Comparison of ENCODE assay signal across 29 cellular contexts in the genomic region with DNA sequence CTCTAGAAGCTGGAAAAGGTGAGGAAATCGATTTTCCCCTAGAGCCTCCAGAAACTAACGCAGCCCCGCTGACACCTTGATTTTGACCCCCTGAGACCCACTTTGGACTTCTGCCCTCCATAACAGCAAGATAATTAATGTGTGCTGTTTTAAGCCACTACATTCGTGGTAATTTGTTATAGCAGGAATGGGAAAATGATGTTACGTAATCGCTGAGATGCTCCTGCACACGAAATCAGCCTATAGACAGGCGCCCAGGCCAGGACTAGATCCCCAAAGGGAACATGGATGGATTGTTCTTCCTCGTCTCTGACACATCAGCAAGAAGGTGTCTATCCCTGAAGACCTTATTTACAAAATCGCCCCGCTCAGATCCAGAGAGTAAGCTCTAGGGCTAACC. TPM values are rescaled to one million over a fixed set of nuclear protein-coding genes. Genes with fewer than 3 reads are reported as not detected.
A peak's percentile ranks its signal among the peaks of the same experiment; 100 is the strongest.
DNase-seq lines count a peak whose midpoint lies in the region; ATAC-seq and TF ChIP-seq lines count a peak whose summit lies in the region.
"Had no signal": no experiment of that assay in that cellular context is flagged by ENCODE, and none has a peak within 500 bp of the region (broad histone marks: within the 10 kb centered on the region; RNA-seq: fewer than 3 reads in every experiment).

No MANE protein-coding gene starts in this region.

- no peaks in the 10 kb centered on the region for H3K36me3 Mint-ChIP-seq in WTC11
- no peaks in the 10 kb centered on the region for H3K36me3 Mint-ChIP-seq in mesothelial cell of epicardium
- no peaks in the 10 kb centered on the region for H3K36me3 Mint-ChIP-seq in activated CD8-positive, alpha-beta memory T cell treated with anti-CD3 and anti-CD28 coated beads, Interleukin-2, amount 10 ng/mL, durations not matched to agents 7 days and 5 days
- H3K36me3 Mint-ChIP-seq: activated naive CD4-positive, alpha-beta T cell treated with anti-CD3 and anti-CD28 coated beads, Interleukin-2, amount 10 ng/mL, durations not matched to agents 7 days and 5 days; memory B cell had no signal

- H3K18ac ChIP-seq in mesenchymal stem cell (ENCODE audit: low read depth in 1 of 2, low read length in 2 of 2), result no peak overlapping the region

- H3K27ac Mint-ChIP-seq in WTC11 (no peak overlapping the region), mesothelial cell of epicardium (no peak overlapping the region)
- H3K27ac Mint-ChIP-seq in activated CD8-positive, alpha-beta memory T cell treated with anti-CD3 and anti-CD28 coated beads, Interleukin-2, amount 10 ng/mL, durations not matched to agents 7 days and 5 days, result no peak overlapping the region
- H3K27ac Mint-ChIP-seq: activated B cell treated with CpG ODN at 0.5 μM for 24 hours; activated naive CD4-positive, alpha-beta T cell treated with anti-CD3 and anti-CD28 coated beads, Interleukin-2, amount 10 ng/mL, durations not matched to agents 7 days and 5 days; activated T-helper 1 cell treated with anti-CD3 and anti-CD28 coated beads, Interleukin-12 subunit alpha, Interleukin-12 subunit beta, Interleukin-2, Interleukin-4 antibody, amounts not matched to agents 30 ng/mL and 10 ng/mL and 1 ng/mL, durations not matched to agents 14 hours and 24 hours and 36 hours; dendritic cell treated with granulocyte-macrophage colony-stimulating factor and Interleukin-4, amounts not matched to agents 40 ng/mL and 50 ng/mL, for 4 days; endodermal cell; memory B cell had no signal

- H3K4me3 ChIP-seq in AG04449 (ENCODE audit: low read depth, low read length) (peak overlapping the region; percentile 73), skeletal muscle satellite cell (ENCODE audit: low read length) (no peak overlapping the region), mesenchymal stem cell (ENCODE audit: insufficient read depth in 1 of 2, low read depth in 1 of 2, low read length in 2 of 2) (no peak overlapping the region)

- H3K27me3 ChIP-seq in skeletal muscle satellite cell (ENCODE audit: control insufficient read depth, insufficient read depth, low read length) (peaks cover 20% of the 10 kb centered on the region), mesenchymal stem cell (ENCODE audit: control insufficient read depth in 1 of 2, insufficient read depth in 1 of 2, low read length in 2 of 2) (peaks cover 0 to 72% of the 10 kb centered on the region in 2 experiments)
- H3K27me3 ChIP-seq: testis had no signal

- CTCF ChIA-PET in AG04449 (lab: Yijun Ruan, JAX), result interaction anchor here (0.8 to 5.1 kb wide), 8 partner anchors 8 to 484 kb away, joined by 3 to 211 read pairs (median 6); no protein-coding TSS in a partner anchor
- CTCF ChIA-PET in WTC11 (lab: Charles Lee), result interaction anchor here (1.2 to 6.5 kb wide), 7 partner anchors 39 to 406 kb away, joined by 4 to 75 read pairs (median 20); no protein-coding TSS in a partner anchor
- CTCF ChIA-PET in activated CD8-positive, alpha-beta memory T cell treated with anti-CD3 and anti-CD28 coated beads, Interleukin-2, amount 10 ng/mL, durations not matched to agents 7 days and 5 days (lab: Charles Lee), result no interaction called here

- no peak overlapping the region for H2BK120ac ChIP-seq in mesenchymal stem cell (ENCODE audit: low read depth, low read length)

- H3K27ac ChIP-seq in mesenchymal stem cell (ENCODE audit: low read length, poor library complexity, severe bottlenecking), result no peak overlapping the region

- H3K79me1 ChIP-seq in mesenchymal stem cell (replicated peaks; ENCODE audit: low read length, poor library complexity, severe bottlenecking), result no peaks in the 10 kb centered on the region

- H2AK5ac ChIP-seq in mesenchymal stem cell (ENCODE audit: low read length, severe bottlenecking), result no peak overlapping the region

- H3K14ac ChIP-seq in mesenchymal stem cell (ENCODE audit: low read length in 2 of 2), result no peak overlapping the region

- 87% methylated on average over 10 of the region's 11 CpGs for WGBS in mesenchymal stem cell

- H4K91ac ChIP-seq in mesenchymal stem cell (ENCODE audit: low read length), result no peak overlapping the region

- no peak overlapping the region for H3K4ac ChIP-seq in mesenchymal stem cell (ENCODE audit: low read depth in 1 of 2, low read length in 2 of 2)

- H3K27me3 Mint-ChIP-seq in WTC11 (ENCODE audit: low read depth) (peaks cover 39% of the 10 kb centered on the region), mesothelial cell of epicardium (ENCODE audit: low read depth) (peaks cover 49% of the 10 kb centered on the region)
- H3K27me3 Mint-ChIP-seq in activated CD8-positive, alpha-beta memory T cell treated with anti-CD3 and anti-CD28 coated beads, Interleukin-2, amount 10 ng/mL, durations not matched to agents 7 days and 5 days, result peaks cover 36% of the 10 kb centered on the region

- no peak for DNase-seq in AG04449 (ENCODE audit: low read depth, low spot score)
- no peak for DNase-seq in WTC11 (ENCODE audit: low spot score)
- no peak for DNase-seq in mesothelial cell of epicardium (ENCODE audit: low spot score in 2 of 2, unreplicated experiment in 2 of 2)
- no peak for DNase-seq in activated CD8-positive, alpha-beta memory T cell treated with anti-CD3 and anti-CD28 coated beads, Interleukin-2, amount 10 ng/mL, durations not matched to agents 7 days and 5 days
- DNase-seq in stimulated activated CD4-positive, alpha-beta T cell treated with anti-CD3 and anti-CD28 coated beads, Interleukin-2, amount 100 ng/mL, for 48 hours, result no peak
- no peak for DNase-seq in mesenchymal stem cell
- DNase-seq: activated B cell treated with CpG ODN at 0.5 μM for 24 hours; activated naive CD4-positive, alpha-beta T cell treated with anti-CD3 and anti-CD28 coated beads, Interleukin-2, amount 10 ng/mL, durations not matched to agents 7 days and 5 days; amniotic stem cell; C1 segment of cervical spinal cord; COR-L47; DMS53; foreskin melanocyte; hippocampal formation; NCI-H1092; NCI-H1930; NCI-H526 treated with DMSO at 0.1 percent for 48 hours; occipital lobe; SHP77 treated with DMSO at 0.1 percent for 48 hours; stimulated activated naive CD4-positive, alpha-beta T cell; testis had no signal

- H3K9ac ChIP-seq in skeletal muscle satellite cell (ENCODE audit: low read depth, low read length) (peak overlapping the region; percentile 83), mesenchymal stem cell (ENCODE audit: low read length) (no peak overlapping the region)

- no peak overlapping the region for H2BK5ac ChIP-seq in mesenchymal stem cell (ENCODE audit: low read depth, low read length, poor library complexity, severe bottlenecking)

- H3K9me3 ChIP-seq in skeletal muscle satellite cell (replicated peaks; ENCODE audit: low read length) (no peaks in the 10 kb centered on the region), mesenchymal stem cell (ENCODE audit: control insufficient read depth, low read length) (no peaks in the 10 kb centered on the region)
- H3K9me3 ChIP-seq: testis had no signal

- H3K23ac ChIP-seq in mesenchymal stem cell (ENCODE audit: low read length in 2 of 2), result no peak overlapping the region

- H3K9me3 Mint-ChIP-seq in WTC11 (no peaks in the 10 kb centered on the region), mesothelial cell of epicardium (no peaks in the 10 kb centered on the region)
- H3K9me3 Mint-ChIP-seq in activated CD8-positive, alpha-beta memory T cell treated with anti-CD3 and anti-CD28 coated beads, Interleukin-2, amount 10 ng/mL, durations not matched to agents 7 days and 5 days (ENCODE audit: low read depth), result peaks cover 3% of the 10 kb centered on the region
- H3K9me3 Mint-ChIP-seq: activated B cell treated with CpG ODN at 0.5 μM for 24 hours; activated naive CD4-positive, alpha-beta T cell treated with anti-CD3 and anti-CD28 coated beads, Interleukin-2, amount 10 ng/mL, durations not matched to agents 7 days and 5 days; activated T-helper 1 cell treated with anti-CD3 and anti-CD28 coated beads, Interleukin-12 subunit alpha, Interleukin-12 subunit beta, Interleukin-2, Interleukin-4 antibody, amounts not matched to agents 30 ng/mL and 10 ng/mL and 1 ng/mL, durations not matched to agents 14 hours and 24 hours and 36 hours; dendritic cell treated with granulocyte-macrophage colony-stimulating factor and Interleukin-4, amounts not matched to agents 40 ng/mL and 50 ng/mL, for 4 days; endodermal cell; memory B cell had no signal

- H3K4me1 ChIP-seq in skeletal muscle satellite cell (ENCODE audit: control insufficient read depth, insufficient read depth, low read length) (peaks cover 14% of the 10 kb centered on the region), mesenchymal stem cell (ENCODE audit: control insufficient read depth, insufficient read depth, low read depth, low read length) (peaks cover 5% of the 10 kb centered on the region)

- POLR2A ChIA-PET in AG04449 (lab: Yijun Ruan, JAX), result interaction anchor here (1.0 to 1.2 kb wide), 2 partner anchors 44 to 153 kb away, joined by 3 read pairs; no protein-coding TSS in a partner anchor
- POLR2A ChIA-PET in WTC11 (lab: Charles Lee), result no interaction called here

- H3K36me3 ChIP-seq in skeletal muscle satellite cell (ENCODE audit: insufficient read depth, low read length) (no peaks in the 10 kb centered on the region), mesenchymal stem cell (ENCODE audit: control insufficient read depth in 1 of 2, insufficient read depth in 2 of 2, low read depth in 1 of 2, low read length in 2 of 2) (no peaks in the 10 kb centered on the region)

- ATAC-seq in WTC11 (no peak), GM19452 (IDR thresholded peaks at IDR 0.05; ENCODE audit: unreplicated experiment) (no peak)
- no peak for ATAC-seq in activated CD8-positive, alpha-beta memory T cell treated with anti-CD3 and anti-CD28 coated beads, Interleukin-2, amount 10 ng/mL, durations not matched to agents 7 days and 5 days
- ATAC-seq: esophagus mucosa had no signal

- peak overlapping the region; percentile 98 for H3K4me2 ChIP-seq in skeletal muscle satellite cell (ENCODE audit: low read length)
- H3K4me2 ChIP-seq in mesenchymal stem cell (ENCODE audit: low read length, poor library complexity, severe bottlenecking), result no peak overlapping the region

- no peak overlapping the region for H2BK15ac ChIP-seq in mesenchymal stem cell (ENCODE audit: low read depth, poor library complexity, severe bottlenecking)

- peak overlapping the region; percentile 81 for H3K4me3 Mint-ChIP-seq in WTC11
- peak overlapping the region; percentile 76 for H3K4me3 Mint-ChIP-seq in mesothelial cell of epicardium
- no peak overlapping the region for H3K4me3 Mint-ChIP-seq in activated CD8-positive, alpha-beta memory T cell treated with anti-CD3 and anti-CD28 coated beads, Interleukin-2, amount 10 ng/mL, durations not matched to agents 7 days and 5 days
- H3K4me3 Mint-ChIP-seq: activated naive CD4-positive, alpha-beta T cell treated with anti-CD3 and anti-CD28 coated beads, Interleukin-2, amount 10 ng/mL, durations not matched to agents 7 days and 5 days; activated T-helper 1 cell treated with anti-CD3 and anti-CD28 coated beads, Interleukin-12 subunit alpha, Interleukin-12 subunit beta, Interleukin-2, Interleukin-4 antibody, amounts not matched to agents 30 ng/mL and 10 ng/mL and 1 ng/mL, durations not matched to agents 14 hours and 24 hours and 36 hours; dendritic cell treated with granulocyte-macrophage colony-stimulating factor and Interleukin-4, amounts not matched to agents 40 ng/mL and 50 ng/mL, for 4 days; memory B cell had no signal

- no peak overlapping the region for H2BK12ac ChIP-seq in mesenchymal stem cell (ENCODE audit: low read length in 2 of 2)

- no peak for TF ChIP-seq CTCF in AG04449 (IDR thresholded peaks at IDR 0.05; ENCODE audit: insufficient read depth, low read length, missing control alignments)
- TF ChIP-seq CTCF in WTC11 (IDR thresholded peaks at IDR 0.05), result no peak
- TF ChIP-seq CTCF in mesothelial cell of epicardium (IDR thresholded peaks at IDR 0.05; ENCODE audit: unreplicated experiment), result no peak

- H4K8ac ChIP-seq in mesenchymal stem cell (ENCODE audit: low read length), result no peak overlapping the region

- peaks cover 10% of the 10 kb centered on the region; the same call in 1 of the 2 replicates for H3K4me1 Mint-ChIP-seq in WTC11
- H3K4me1 Mint-ChIP-seq in mesothelial cell of epicardium, result peaks cover 19% of the 10 kb centered on the region
- H3K4me1 Mint-ChIP-seq in activated CD8-positive, alpha-beta memory T cell treated with anti-CD3 and anti-CD28 coated beads, Interleukin-2, amount 10 ng/mL, durations not matched to agents 7 days and 5 days, result no peaks in the 10 kb centered on the region
- H3K4me1 Mint-ChIP-seq: activated naive CD4-positive, alpha-beta T cell treated with anti-CD3 and anti-CD28 coated beads, Interleukin-2, amount 10 ng/mL, durations not matched to agents 7 days and 5 days had no signal

- H2AFZ ChIP-seq in mesenchymal stem cell (ENCODE audit: low read depth, low read length), result no peak overlapping the region

RNA-seq across cellular contexts. Expression of gene MYOCD, which starts 1.4 kb away (rescaled TPM):
- 0.78 to 1.2 TPM (median 0.85 TPM) in 3 replicates for total RNA-seq in WTC11 (2021)
- 10.3 to 13.0 TPM (median 11.4 TPM) in 3 replicates for total RNA-seq in mesothelial cell of epicardium
- total RNA-seq in skeletal muscle satellite cell (2012; rRNA removed), result not detected in 2 replicates
- not detected for total RNA-seq in activated CD8-positive, alpha-beta memory T cell treated with anti-CD3 and anti-CD28 coated beads, Interleukin-2, amount 10 ng/mL, durations not matched to agents 7 days and 5 days
- polyA plus RNA-seq in mesenchymal stem cell (2013, experiment 1 of 2), result 0.30 TPM
- 0.26 TPM for polyA plus RNA-seq in mesenchymal stem cell (2013, experiment 2 of 2)
- total RNA-seq: activated T-helper 1 cell treated with anti-CD3 and anti-CD28 coated beads, Interleukin-12 subunit alpha, Interleukin-12 subunit beta, Interleukin-2, Interleukin-4 antibody, amounts not matched to agents 30 ng/mL and 10 ng/mL and 1 ng/mL, durations not matched to agents 14 hours and 24 hours and 36 hours; G401 had no signal
